Comparison of ENCODE assay signal across 1 cellular context in genomic region chr11:57567512-57568329, GRCh38.
A peak's percentile ranks its signal among the peaks of the same experiment; 100 is the strongest.
TF ChIP-seq lines count a peak whose summit lies in the region.

TSS of gene UBE2L6 (minus strand) at chr11:57567672. CDS start at chr11:57567611, 61 bp downstream.

TF ChIP-seq in K562, 482 proteins besides CTCF, POLR2A, EP300 and RAD21 (continued from another document and continues in another):
- TF ChIP-seq MGA (IDR thresholded peaks at IDR 0.05), result 0 out of 2 replicates have a peak, but pooled peaks have one; percentile 34
- no peak for TF ChIP-seq CEBPB (tag; IDR thresholded peaks at IDR 0.05)
- TF ChIP-seq JUNB (CRISPR knock-in tag; conservative IDR thresholded peaks at IDR 0.05), result no peak
- no peak; the same call in 1 of the 2 replicates for TF ChIP-seq LCOR (CRISPR knock-in tag; IDR thresholded peaks at IDR 0.05)
- TF ChIP-seq ZBTB40 (IDR thresholded peaks at IDR 0.05), result peak; percentile 52; the same call in 1 of the 2 replicates
- TF ChIP-seq ZBTB40 (CRISPR knock-in tag; IDR thresholded peaks at IDR 0.05), result no peak
- TF ChIP-seq E4F1 (CRISPR knock-in tag; IDR thresholded peaks at IDR 0.05; ENCODE audit: borderline replicate concordance), result no peak
- no peak for TF ChIP-seq MXD1 (CRISPR knock-in tag; IDR thresholded peaks at IDR 0.05; ENCODE audit: borderline replicate concordance, poor library complexity, severe bottlenecking)
- TF ChIP-seq MED1 (CRISPR knock-in tag; IDR thresholded peaks at IDR 0.05; ENCODE audit: borderline replicate concordance), result no peak
- no peak for TF ChIP-seq ZFP1 (CRISPR knock-in tag; IDR thresholded peaks at IDR 0.05)
- peak; percentile 45; the same call in 1 of the 2 replicates for TF ChIP-seq ZBTB7A (IDR thresholded peaks at IDR 0.05; ENCODE audit: borderline replicate concordance, control insufficient read depth, low read depth, low read length)
- peak; percentile 63; the same call in 1 of the 2 replicates for TF ChIP-seq PHF8 (IDR thresholded peaks at IDR 0.05; ENCODE audit: borderline replicate concordance, low read length)
- TF ChIP-seq PCBP2 (IDR thresholded peaks at IDR 0.05; ENCODE audit: low read depth, low read length, poor library complexity, severe bottlenecking), result no peak
- TF ChIP-seq ADNP (tag; IDR thresholded peaks at IDR 0.05), result peak; percentile 63
- peak; percentile 73 to 76; a peak in 3 of 4 replicates for TF ChIP-seq MAZ (CRISPR knock-in tag; conservative IDR thresholded peaks at IDR 0.05 in 1 of 2, IDR thresholded peaks at IDR 0.05 in 1 of 2)
- TF ChIP-seq ZNF212 (CRISPR knock-in tag; IDR thresholded peaks at IDR 0.05), result no peak
- TF ChIP-seq DEAF1 (CRISPR knock-in tag; IDR thresholded peaks at IDR 0.05), result no peak
- peak; percentile 55; the same call in 1 of the 2 replicates for TF ChIP-seq SMARCA4 (IDR thresholded peaks at IDR 0.05)
- TF ChIP-seq ZNF24 (IDR thresholded peaks at IDR 0.05), result no peak
- TF ChIP-seq RUNX1 (IDR thresholded peaks at IDR 0.05; ENCODE audit: low read depth), result no peak
- TF ChIP-seq NEUROD1 (IDR thresholded peaks at IDR 0.05; ENCODE audit: borderline replicate concordance, low read depth, low read length, partially characterized antibody), result no peak
- TF ChIP-seq ZNF449 (CRISPR knock-in tag; IDR thresholded peaks at IDR 0.05), result no peak
- 0 out of 2 replicates have a peak, but pooled peaks have one; percentile 39 for TF ChIP-seq ZNF263 (CRISPR knock-in tag; IDR thresholded peaks at IDR 0.05; ENCODE audit: borderline replicate concordance)
- no peak for TF ChIP-seq ELF4 (CRISPR knock-in tag; IDR thresholded peaks at IDR 0.05)
- TF ChIP-seq CCNT2 (IDR thresholded peaks at IDR 0.05; ENCODE audit: borderline replicate concordance, extremely low read depth, insufficient read length, low read depth, low read length), result peak; percentile 49
- no peak for TF ChIP-seq HEY1 (CRISPR knock-in tag; IDR thresholded peaks at IDR 0.05; ENCODE audit: borderline replicate concordance)
